ENCODE assay signal across 8 cellular contexts in the genomic region with DNA sequence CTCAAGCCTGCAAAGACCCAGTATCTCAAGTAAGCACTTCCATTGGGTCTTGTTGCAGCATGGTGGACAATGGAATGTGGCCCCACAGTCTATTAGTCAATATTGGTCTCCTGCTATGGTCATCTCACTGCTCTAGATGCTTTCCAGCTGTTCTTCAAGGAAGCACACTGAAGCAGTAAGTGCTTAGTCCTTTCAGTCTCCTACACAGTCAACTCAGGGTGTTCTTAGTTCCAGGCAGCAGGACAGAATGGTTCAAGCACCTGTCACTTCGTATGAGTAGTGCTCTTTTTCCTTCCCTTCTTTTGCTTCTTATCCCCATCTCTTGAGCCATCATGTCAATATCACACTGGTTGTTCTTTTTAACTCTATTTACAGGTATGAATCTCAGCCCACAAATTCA.
A peak's percentile ranks its signal among the peaks of the same experiment; 100 is the strongest.
DNase-seq lines count a peak whose midpoint lies in the region; ATAC-seq, FAIRE-seq and TF ChIP-seq lines count a peak whose summit lies in the region.
"Not testable (repeated sequence)": the region's sequence is repeated elsewhere in the genome, so short reads cannot be mapped to it uniquely, and the experiment has no call there.

No MANE protein-coding gene starts in this region.

- peak; percentile 33 for ATAC-seq in GM18870 (IDR thresholded peaks at IDR 0.05; ENCODE audit: unreplicated experiment)
- peak; percentile 44 for ATAC-seq in GM19397 (IDR thresholded peaks at IDR 0.05; ENCODE audit: unreplicated experiment)
- ATAC-seq in GM21619 (IDR thresholded peaks at IDR 0.05; ENCODE audit: unreplicated experiment), result peak; percentile 26
- ATAC-seq in HG02798 (IDR thresholded peaks at IDR 0.05; ENCODE audit: poor library complexity, unreplicated experiment), result peak; percentile 32
- peak; percentile 30 for ATAC-seq in HG03135 (IDR thresholded peaks at IDR 0.05; ENCODE audit: unreplicated experiment)

- H3K27me3 Mint-ChIP-seq in activated naive CD4-positive, alpha-beta T cell treated with anti-CD3 and anti-CD28 coated beads, Interleukin-2, amount 50 U/mL, for 24 hours, result not testable (repeated sequence)

- H3K36me3 Mint-ChIP-seq in activated naive CD4-positive, alpha-beta T cell treated with anti-CD3 and anti-CD28 coated beads, Interleukin-2, amount 50 U/mL, for 24 hours, result not testable (repeated sequence)

- not testable (repeated sequence) for H3K36me3 ChIP-seq in OCI-LY3 (replicated peaks; ENCODE audit: low read depth, low read length)

- FAIRE-seq in D721Med (lab: Jason Lieb, UNC), result peak; percentile 66

- H3K27ac Mint-ChIP-seq in activated naive CD4-positive, alpha-beta T cell treated with anti-CD3 and anti-CD28 coated beads, Interleukin-2, amount 50 U/mL, for 24 hours, result peak overlapping the region; percentile 77

- not testable (repeated sequence) for H4K20me1 ChIP-seq in OCI-LY3 (ENCODE audit: insufficient read depth, low read length)

- H3K79me2 ChIP-seq in OCI-LY3 (ENCODE audit: low read length), result not testable (repeated sequence)

- H3K9ac ChIP-seq in OCI-LY3 (ENCODE audit: low read length), result peak overlapping the region; percentile 73; the same call in 1 of the 2 replicates

- H3K4me3 ChIP-seq in OCI-LY3 (ENCODE audit: low read length), result not testable (repeated sequence)

- peaks cover 35% of the 10 kb centered on the region for H3K4me1 Mint-ChIP-seq in activated naive CD4-positive, alpha-beta T cell treated with anti-CD3 and anti-CD28 coated beads, Interleukin-2, amount 50 U/mL, for 24 hours

- H3K4me3 Mint-ChIP-seq in activated naive CD4-positive, alpha-beta T cell treated with anti-CD3 and anti-CD28 coated beads, Interleukin-2, amount 50 U/mL, for 24 hours, result not testable (repeated sequence)

- not testable (repeated sequence) for DNase-seq in D721Med (ENCODE audit: insufficient read length, low spot score)

- not testable (repeated sequence) for H3K9me3 Mint-ChIP-seq in activated naive CD4-positive, alpha-beta T cell treated with anti-CD3 and anti-CD28 coated beads, Interleukin-2, amount 50 U/mL, for 24 hours

- not testable (repeated sequence) for H3K9me3 ChIP-seq in OCI-LY3 (ENCODE audit: insufficient read depth, low read length)

- not testable (repeated sequence) for H3K27me3 ChIP-seq in OCI-LY3 (ENCODE audit: low read depth, low read length)

- TF ChIP-seq CTCF in D721Med (IDR thresholded peaks at IDR 0.05; ENCODE audit: insufficient read depth, missing control alignments); OCI-LY3 (IDR thresholded peaks at IDR 0.05; ENCODE audit: low read depth, low read length): not testable (repeated sequence)

- H3K4me1 ChIP-seq in OCI-LY3 (ENCODE audit: low read length), result peaks cover 67% of the 10 kb centered on the region

- not testable (repeated sequence) for H2AFZ ChIP-seq in OCI-LY3 (ENCODE audit: low read depth, low read length)

- peak overlapping the region; percentile 49; the same call in 1 of the 2 replicates for H3K4me2 ChIP-seq in OCI-LY3 (ENCODE audit: low read length)

- peak overlapping the region; percentile 97 for H3K27ac ChIP-seq in OCI-LY3 (ENCODE audit: low read length)
